ENCODE assay signal across 8 cellular contexts in the genomic region with DNA sequence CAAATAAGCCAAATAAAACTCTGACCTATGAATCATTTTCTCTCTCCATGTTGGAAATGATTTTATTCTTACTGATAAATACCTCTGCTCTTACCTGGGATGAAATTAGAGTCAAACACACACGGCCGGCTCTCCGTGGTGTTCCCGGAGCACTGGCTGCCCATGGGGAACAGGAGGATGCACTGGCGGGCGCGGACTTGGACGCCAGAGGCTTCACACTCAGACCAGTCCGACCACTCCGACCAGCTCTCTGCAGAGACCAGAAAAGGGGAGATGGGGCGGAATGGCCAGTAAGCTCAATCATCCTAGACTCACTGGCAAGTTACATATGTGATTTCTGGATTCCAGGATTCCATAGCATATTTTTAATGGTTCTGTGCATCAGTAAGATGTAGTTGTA.
"Had no signal": no experiment of that assay in that cellular context is flagged by ENCODE, and none has a peak within 500 bp of the region (broad histone marks: within the 10 kb centered on the region; RNA-seq: fewer than 3 reads in every experiment).

No MANE protein-coding gene starts in this region.

- H3K4me1 Mint-ChIP-seq: GM23338, H9 had no signal

- H3K4me3 ChIP-seq: GM23248, GM23338, HAP-1 had no signal

- H3K27ac ChIP-seq: GM23248 had no signal

- H3K27ac Mint-ChIP-seq: GM23338, H9 had no signal

- H3K9me3 ChIP-seq: HAP-1 had no signal

- H3K9me3 Mint-ChIP-seq: GM23338, H9 had no signal

- H3K4me1 ChIP-seq: HAP-1 had no signal

- H3K4me3 Mint-ChIP-seq: GM23338, H9 had no signal

- H3K9ac ChIP-seq: GM23248 had no signal

- H2AFZ ChIP-seq: GM23248, GM23338 had no signal

- ATAC-seq: GM23338, HCT116 had no signal

- DNase-seq: GM23248, GOT3, H7, H9, HCEC 1CT had no signal

- H3K36me3 ChIP-seq: HAP-1 had no signal

- H3K4me2 ChIP-seq: GM23338 had no signal
